1 cellular context compared by ENCODE assay signal in genomic region chr6:167426074-167426473, GRCh38.
TF ChIP-seq lines count a peak whose summit lies in the region.

No MANE protein-coding gene starts in this region.

TF ChIP-seq in HepG2, 621 proteins besides CTCF, POLR2A, EP300 and RAD21 (continued from another document):
- TF ChIP-seq ZGPAT (CRISPR knock-in tag; IDR thresholded peaks at IDR 0.05), result no peak
- no peak for TF ChIP-seq MATR3 (CRISPR knock-in tag; IDR thresholded peaks at IDR 0.05)
